Comparison of ENCODE assay signal across 11 cellular contexts in the genomic region with DNA sequence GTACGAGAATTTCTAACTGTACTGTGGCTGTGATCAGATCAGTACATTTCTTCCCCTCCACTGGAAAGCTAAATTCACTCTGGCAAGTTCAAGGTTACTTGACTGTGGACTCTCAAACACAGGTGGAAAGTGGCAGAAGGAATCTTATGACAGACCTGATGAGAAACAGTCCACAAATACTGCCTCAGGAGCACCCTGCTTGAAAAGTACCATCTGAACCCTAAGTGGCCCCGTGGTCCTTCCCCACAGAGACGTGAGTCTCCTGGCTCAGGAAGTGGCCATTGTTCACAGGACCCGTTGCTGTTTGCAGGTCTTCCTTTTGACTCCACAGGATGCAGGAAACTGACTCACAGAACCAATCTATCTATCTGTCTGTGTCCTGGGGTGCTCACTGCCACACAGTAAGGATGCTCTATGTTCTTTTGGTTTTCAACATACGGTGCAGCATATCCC. TPM values are rescaled to one million over a fixed set of nuclear protein-coding genes. Genes with fewer than 3 reads are reported as not detected.
A peak's percentile ranks its signal among the peaks of the same experiment; 100 is the strongest.
DNase-seq lines count a peak whose midpoint lies in the region; ATAC-seq, FAIRE-seq and TF ChIP-seq lines count a peak whose summit lies in the region.
"Had no signal": no experiment of that assay in that cellular context is flagged by ENCODE, and none has a peak within 500 bp of the region (broad histone marks: within the 10 kb centered on the region; RNA-seq: fewer than 3 reads in every experiment).

No MANE protein-coding gene starts in this region.

- H3K4me3 ChIP-seq in bronchial epithelial cell (ENCODE audit: low read depth, low read length) (no peak overlapping the region), GM23338 (no peak overlapping the region), thyroid gland (replicated peaks in 1 of 3) (no peak overlapping the region)
- H3K4me3 ChIP-seq: ovary had no signal

- H3F3A ChIP-seq in GM23338 (replicated peaks; ENCODE audit: low read depth) = no peaks in the 10 kb centered on the region

- no peaks in the 10 kb centered on the region for H3K9me3 Mint-ChIP-seq in activated CD4-positive, alpha-beta T cell treated with anti-CD3 and anti-CD28 coated beads, Interleukin-2, amount 10 ng/mL, durations not matched to agents 24 days and 14 days
- no peaks in the 10 kb centered on the region for H3K9me3 Mint-ChIP-seq in natural killer cell treated with Interleukin-12 subunit alpha and Interleukin-12 subunit beta and Interleukin-15 and Interleukin-18, amount 100 ng/mL, for 72 hours
- no peaks in the 10 kb centered on the region for H3K9me3 Mint-ChIP-seq in GM23338

- H3K4me1 Mint-ChIP-seq in activated CD4-positive, alpha-beta T cell treated with anti-CD3 and anti-CD28 coated beads, Interleukin-2, amount 10 ng/mL, durations not matched to agents 24 days and 14 days = peaks cover 9% of the 10 kb centered on the region
- H3K4me1 Mint-ChIP-seq in natural killer cell treated with Interleukin-12 subunit alpha and Interleukin-12 subunit beta and Interleukin-15 and Interleukin-18, amount 100 ng/mL, for 72 hours (ENCODE audit: low read depth in 2 of 2) = peaks cover 0 to 7% of the 10 kb centered on the region in 2 donors
- peaks cover 43% of the 10 kb centered on the region for H3K4me1 Mint-ChIP-seq in GM23338

- peak; percentile 74 for DNase-seq in activated CD4-positive, alpha-beta T cell treated with anti-CD3 and anti-CD28 coated beads, Interleukin-2, amount 10 ng/mL, durations not matched to agents 24 days and 14 days
- DNase-seq in activated CD4-positive, alpha-beta T cell treated with anti-CD3 and anti-CD28 coated beads, Interleukin-2, amount 50 U/mL, for 1 hour = no peak
- DNase-seq in NCI-H146 treated with DMSO at 0.1 percent for 48 hours (lab: John Stamatoyannopoulos, UW; ENCODE audit: unreplicated experiment) (peak; percentile 85), bronchial epithelial cell (ENCODE audit: low read depth) (peak; percentile 47), GM23338 (ENCODE audit: low spot score) (no peak), thyroid gland (no peak)
- no peak for DNase-seq in natural killer cell treated with Interleukin-12 subunit alpha and Interleukin-12 subunit beta and Interleukin-15 and Interleukin-18, amount 100 ng/mL, for 72 hours (ENCODE audit: low spot score)
- DNase-seq: ovary, RPMI8226 had no signal

- no peaks in the 10 kb centered on the region for H4K20me1 ChIP-seq in GM23338 (replicated peaks; ENCODE audit: insufficient read depth)

- 59 to 77% methylated on average over 5 of the region's 5 CpGs for WGBS in thyroid gland, 2 donors

- H3K27ac Mint-ChIP-seq in activated CD4-positive, alpha-beta T cell treated with anti-CD3 and anti-CD28 coated beads, Interleukin-2, amount 10 ng/mL, durations not matched to agents 24 days and 14 days = no peak overlapping the region
- no peak overlapping the region for H3K27ac Mint-ChIP-seq in natural killer cell treated with Interleukin-12 subunit alpha and Interleukin-12 subunit beta and Interleukin-15 and Interleukin-18, amount 100 ng/mL, for 72 hours
- no peak overlapping the region for H3K27ac Mint-ChIP-seq in GM23338

- H3K27me3 ChIP-seq in bronchial epithelial cell (ENCODE audit: control insufficient read depth, insufficient read depth, low read length) = no peaks in the 10 kb centered on the region
- no peaks in the 10 kb centered on the region for H3K27me3 ChIP-seq in GM23338 (ENCODE audit: insufficient read depth)
- H3K27me3 ChIP-seq in thyroid gland = no peaks in the 10 kb centered on the region
- H3K27me3 ChIP-seq: ovary had no signal

- TF ChIP-seq POLR2A in thyroid gland (IDR thresholded peaks at IDR 0.05) = no peak

- H3K27ac ChIP-seq in GM23338 (ENCODE audit: low read depth) (no peak overlapping the region), thyroid gland (no peak overlapping the region)
- H3K27ac ChIP-seq: ovary had no signal

- no peaks in the 10 kb centered on the region for H3K9me3 ChIP-seq in thyroid gland
- H3K9me3 ChIP-seq: ovary had no signal

- TF ChIP-seq CTCF in bronchial epithelial cell (IDR thresholded peaks at IDR 0.05; ENCODE audit: insufficient read depth, low read length, severe bottlenecking) (no peak), GM23338 (conservative IDR thresholded peaks at IDR 0.05; ENCODE audit: low read depth in 2 of 2) (no peak), thyroid gland (IDR thresholded peaks at IDR 0.05) (no peak)

- H3K4me3 Mint-ChIP-seq in activated CD4-positive, alpha-beta T cell treated with anti-CD3 and anti-CD28 coated beads, Interleukin-2, amount 10 ng/mL, durations not matched to agents 24 days and 14 days = no peak overlapping the region
- no peak overlapping the region for H3K4me3 Mint-ChIP-seq in natural killer cell treated with Interleukin-12 subunit alpha and Interleukin-12 subunit beta and Interleukin-15 and Interleukin-18, amount 100 ng/mL, for 72 hours
- no peak overlapping the region for H3K4me3 Mint-ChIP-seq in GM23338

- FAIRE-seq in bronchial epithelial cell (lab: Jason Lieb, UNC) = no peak
- FAIRE-seq: colon had no signal

- H3K36me3 ChIP-seq in bronchial epithelial cell (ENCODE audit: control insufficient read depth, insufficient read depth, low read length) (no peaks in the 10 kb centered on the region), GM23338 (ENCODE audit: insufficient read depth) (no peaks in the 10 kb centered on the region), thyroid gland (no peaks in the 10 kb centered on the region)
- H3K36me3 ChIP-seq: ovary had no signal

- peak; percentile 60 to 88 for ATAC-seq in natural killer cell treated with Interleukin-12 subunit alpha and Interleukin-12 subunit beta and Interleukin-15 and Interleukin-18, amount 100 ng/mL, for 72 hours
- ATAC-seq in GM23338 = no peak; the same call in 2 of the 3 replicates
- ATAC-seq in GM18867 (IDR thresholded peaks at IDR 0.05; ENCODE audit: unreplicated experiment) = no peak

- no peak overlapping the region for H2AFZ ChIP-seq in GM23338

- H3K9me2 ChIP-seq in GM23338 (ENCODE audit: insufficient read depth) = no peaks in the 10 kb centered on the region

- H3K4me2 ChIP-seq in GM23338 = no peak overlapping the region

- intact Hi-C loops in activated CD4-positive, alpha-beta T cell treated with anti-CD3 and anti-CD28 coated beads, Interleukin-2, amount 10 ng/mL, durations not matched to agents 24 days and 14 days (cut with micrococcal nuclease) = no loop called here
- intact Hi-C loops in thyroid gland (cut with DNase I) = no loop called here

- peaks cover 45% of the 10 kb centered on the region for H3K79me2 ChIP-seq in GM23338 (replicated peaks; ENCODE audit: insufficient read depth)

- no peaks in the 10 kb centered on the region for H3K36me3 Mint-ChIP-seq in activated CD4-positive, alpha-beta T cell treated with anti-CD3 and anti-CD28 coated beads, Interleukin-2, amount 10 ng/mL, durations not matched to agents 24 days and 14 days (ENCODE audit: low read depth)
- H3K36me3 Mint-ChIP-seq in natural killer cell treated with Interleukin-12 subunit alpha and Interleukin-12 subunit beta and Interleukin-15 and Interleukin-18, amount 100 ng/mL, for 72 hours = no peaks in the 10 kb centered on the region
- H3K36me3 Mint-ChIP-seq in GM23338 (ENCODE audit: low read depth) = no peaks in the 10 kb centered on the region

- peaks cover 23% of the 10 kb centered on the region for H3K27me3 Mint-ChIP-seq in activated CD4-positive, alpha-beta T cell treated with anti-CD3 and anti-CD28 coated beads, Interleukin-2, amount 10 ng/mL, durations not matched to agents 24 days and 14 days
- H3K27me3 Mint-ChIP-seq in natural killer cell treated with Interleukin-12 subunit alpha and Interleukin-12 subunit beta and Interleukin-15 and Interleukin-18, amount 100 ng/mL, for 72 hours = peaks cover 21 to 36% of the 10 kb centered on the region in 2 donors
- no peaks in the 10 kb centered on the region for H3K27me3 Mint-ChIP-seq in GM23338 (ENCODE audit: insufficient read depth, low read depth, poor library complexity)

- H3K4me1 ChIP-seq in GM23338 (ENCODE audit: insufficient read depth) = peaks cover 23% of the 10 kb centered on the region
- H3K4me1 ChIP-seq in thyroid gland = no peaks in the 10 kb centered on the region

TF ChIP-seq in GM23338, 12 proteins besides CTCF, POLR2A, EP300 and RAD21 (continues in another document):
- TF ChIP-seq STAT1 (IDR thresholded peaks at IDR 0.05; ENCODE audit: unreplicated experiment) (no peak), CREB1 (CRISPR knock-in tag; IDR thresholded peaks at IDR 0.05; ENCODE audit: low read depth) (no peak), JUNB (IDR thresholded peaks at IDR 0.05; ENCODE audit: unreplicated experiment) (no peak), ZNF114 (CRISPR knock-in tag; IDR thresholded peaks at IDR 0.05) (no peak)

RNA-seq across cellular contexts. Expression of a gene that starts 47.5 kb away (rescaled TPM):
- total RNA-seq in activated CD4-positive, alpha-beta T cell treated with anti-CD3 and anti-CD28 coated beads, Interleukin-2, amount 10 ng/mL, durations not matched to agents 24 days and 14 days = 0.26 and 0.63 TPM in 2 replicates
- total RNA-seq in bronchial epithelial cell (6.3 and 12.5 TPM in 2 replicates), thyroid gland (10 to 100 TPM in 2 of 4 donors, 1 to 10 TPM in 2; 5.0 to 13.9 (median 8.6) TPM)
- under 1 TPM; 0.14 to 0.73 TPM for total RNA-seq in natural killer cell treated with Interleukin-12 subunit alpha and Interleukin-12 subunit beta and Interleukin-15 and Interleukin-18, amount 100 ng/mL, for 72 hours
- 21.2 and 24.5 TPM in 2 replicates for total RNA-seq in GM23338 (2014; rRNA removed; shearing (Covaris generic))
- polyA plus RNA-seq in GM23338 (2016; fragmentation: Nextera tagmentation; extraction: Ambion mirVana) = 10.5 and 11.2 TPM in 2 replicates

Comparison
In these comparisons a context has a peak if more than half of its experiments do, and no peak if none do; other contexts are left out.
1. DNase-seq: peak in activated CD4-positive, alpha-beta T cell treated with anti-CD3 and anti-CD28 coated beads, Interleukin-2, amount 10 ng/mL, durations not matched to agents 24 days and 14 days (single experiment), NCI-H146 treated with DMSO at 0.1 percent for 48 hours (single experiment) and bronchial epithelial cell (single experiment); none in activated CD4-positive, alpha-beta T cell treated with anti-CD3 and anti-CD28 coated beads, Interleukin-2, amount 50 U/mL, for 1 hour (single experiment), natural killer cell treated with Interleukin-12 subunit alpha and Interleukin-12 subunit beta and Interleukin-15 and Interleukin-18, amount 100 ng/mL, for 72 hours (single experiment), GM23338 (single experiment) and thyroid gland (0 of 2).
2. ATAC-seq: peak in natural killer cell treated with Interleukin-12 subunit alpha and Interleukin-12 subunit beta and Interleukin-15 and Interleukin-18, amount 100 ng/mL, for 72 hours (2 of 2); none in GM23338 (single experiment) and GM18867 (single experiment).